Comparison of ENCODE assay signal across 1 cellular context in the genomic region with DNA sequence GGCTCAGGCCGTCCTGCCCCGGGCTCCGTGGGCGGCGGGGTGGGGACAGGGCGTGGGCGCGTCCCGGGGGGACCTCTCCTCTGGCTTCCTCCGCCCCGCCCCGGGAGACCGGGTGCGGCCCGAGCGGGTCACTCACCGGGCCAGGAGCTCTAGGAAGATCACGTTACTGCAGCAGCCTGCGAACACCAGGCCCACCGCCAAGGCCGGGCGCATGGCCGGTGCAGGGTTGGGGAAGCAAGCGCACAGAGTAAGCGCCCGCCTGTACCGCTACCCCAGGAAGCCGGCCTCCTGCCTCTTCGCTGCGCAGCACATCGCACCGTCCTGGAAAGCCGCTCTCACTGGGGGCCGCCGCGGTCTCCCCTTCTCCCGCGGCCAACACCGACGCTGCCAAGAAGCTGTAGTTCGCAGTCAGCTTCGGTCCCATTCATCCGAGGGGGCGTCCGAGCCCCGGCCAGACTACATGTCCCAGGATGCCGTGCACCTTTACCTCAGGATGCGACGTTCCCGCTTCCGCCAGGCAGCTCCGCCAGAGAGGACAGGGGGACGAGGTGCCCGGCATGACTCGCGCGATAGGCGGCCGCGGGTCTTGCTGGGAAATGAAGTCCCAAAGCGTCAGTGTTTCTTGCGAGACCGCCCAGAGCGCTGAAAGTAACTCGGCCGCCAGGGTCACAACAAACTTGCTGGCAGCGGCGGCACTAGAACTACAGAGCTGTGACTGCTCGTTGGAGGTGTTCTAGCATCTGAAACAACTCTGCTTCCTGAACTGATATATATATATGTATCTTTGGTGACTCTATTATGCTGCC.
TF ChIP-seq lines count a peak whose summit lies in the region.

A gene with protein sequence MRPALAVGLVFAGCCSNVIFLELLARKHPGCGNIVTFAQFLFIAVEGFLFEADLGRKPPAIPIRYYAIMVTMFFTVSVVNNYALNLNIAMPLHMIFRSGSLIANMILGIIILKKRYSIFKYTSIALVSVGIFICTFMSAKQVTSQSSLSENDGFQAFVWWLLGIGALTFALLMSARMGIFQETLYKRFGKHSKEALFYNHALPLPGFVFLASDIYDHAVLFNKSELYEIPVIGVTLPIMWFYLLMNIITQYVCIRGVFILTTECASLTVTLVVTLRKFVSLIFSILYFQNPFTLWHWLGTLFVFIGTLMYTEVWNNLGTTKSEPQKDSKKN (minus strand): TSS at position 392 of the 806 bp plus-strand sequence. CDS start 179 bp downstream, at position 213.

TF ChIP-seq in HepG2, 621 proteins besides CTCF, POLR2A, EP300 and RAD21 (continued from another document and continues in another):
- TF ChIP-seq, protein P1, sequence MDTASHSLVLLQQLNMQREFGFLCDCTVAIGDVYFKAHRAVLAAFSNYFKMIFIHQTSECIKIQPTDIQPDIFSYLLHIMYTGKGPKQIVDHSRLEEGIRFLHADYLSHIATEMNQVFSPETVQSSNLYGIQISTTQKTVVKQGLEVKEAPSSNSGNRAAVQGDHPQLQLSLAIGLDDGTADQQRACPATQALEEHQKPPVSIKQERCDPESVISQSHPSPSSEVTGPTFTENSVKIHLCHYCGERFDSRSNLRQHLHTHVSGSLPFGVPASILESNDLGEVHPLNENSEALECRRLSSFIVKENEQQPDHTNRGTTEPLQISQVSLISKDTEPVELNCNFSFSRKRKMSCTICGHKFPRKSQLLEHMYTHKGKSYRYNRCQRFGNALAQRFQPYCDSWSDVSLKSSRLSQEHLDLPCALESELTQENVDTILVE (CRISPR knock-in tag; IDR thresholded peaks at IDR 0.05): no peak
- TF ChIP-seq TCF7 (IDR thresholded peaks at IDR 0.05; ENCODE audit: low read depth) (no peak), ISL2 (CRISPR knock-in tag; IDR thresholded peaks at IDR 0.05) (peak; percentile 63), SP2 (CRISPR knock-in tag; IDR thresholded peaks at IDR 0.05) (no peak), TBL1XR1 (IDR thresholded peaks at IDR 0.05; ENCODE audit: borderline replicate concordance, low read length, partially characterized antibody) (peak; percentile 42), TSC22D2 (CRISPR knock-in tag; IDR thresholded peaks at IDR 0.05; ENCODE audit: borderline replicate concordance) (no peak; the same call in 1 of the 2 replicates), ZNF230 (CRISPR knock-in tag; IDR thresholded peaks at IDR 0.05) (peak; percentile 87), ZNF703 (CRISPR knock-in tag; IDR thresholded peaks at IDR 0.05; ENCODE audit: borderline replicate concordance) (no peak; the same call in 1 of the 2 replicates), PHB2 (IDR thresholded peaks at IDR 0.05; ENCODE audit: partially characterized antibody) (no peak), KLF12 (CRISPR knock-in tag; IDR thresholded peaks at IDR 0.05; ENCODE audit: borderline replicate concordance) (0 out of 2 replicates have a peak, but pooled peaks have one; percentile 52), KLF11 (CRISPR knock-in tag; IDR thresholded peaks at IDR 0.05) (0 out of 2 replicates have a peak, but pooled peaks have one; percentile 39), SCMH1 (CRISPR knock-in tag; IDR thresholded peaks at IDR 0.05; ENCODE audit: borderline replicate concordance) (no peak), ZNF790 (CRISPR knock-in tag; IDR thresholded peaks at IDR 0.05; ENCODE audit: borderline replicate concordance) (0 out of 2 replicates have a peak, but pooled peaks have one; percentile 12), CEBPG (CRISPR knock-in tag; IDR thresholded peaks at IDR 0.05) (peak; percentile 59), SALL1 (CRISPR knock-in tag; IDR thresholded peaks at IDR 0.05) (peak; percentile 75; the same call in 1 of the 2 replicates), CHD4 (IDR thresholded peaks at IDR 0.05; ENCODE audit: borderline replicate concordance, low read length) (no peak), ETV5 (CRISPR knock-in tag; IDR thresholded peaks at IDR 0.05; ENCODE audit: borderline replicate concordance) (peak; percentile 84; the same call in 1 of the 2 replicates), ZNF567 (CRISPR knock-in tag; IDR thresholded peaks at IDR 0.05; ENCODE audit: borderline replicate concordance) (0 out of 2 replicates have a peak, but pooled peaks have one; percentile 58), NPAS2 (CRISPR knock-in tag; IDR thresholded peaks at IDR 0.05; ENCODE audit: borderline replicate concordance) (no peak), RXRA (CRISPR knock-in tag; IDR thresholded peaks at IDR 0.05) (peak; percentile 71), ZNF780A (CRISPR knock-in tag; IDR thresholded peaks at IDR 0.05) (no peak), RARA (CRISPR knock-in tag; IDR thresholded peaks at IDR 0.05) (no peak; the same call in 1 of the 2 replicates), NCOA2 (CRISPR knock-in tag; IDR thresholded peaks at IDR 0.05) (peak; percentile 40; the same call in 1 of the 2 replicates), ATF1 (CRISPR knock-in tag; IDR thresholded peaks at IDR 0.05) (peak; percentile 91), MTF2 (CRISPR knock-in tag; IDR thresholded peaks at IDR 0.05; ENCODE audit: borderline replicate concordance) (peak; percentile 24; the same call in 1 of the 2 replicates), ELF4 (CRISPR knock-in tag; IDR thresholded peaks at IDR 0.05; ENCODE audit: borderline replicate concordance) (peak; percentile 58; the same call in 1 of the 2 replicates), SALL2 (CRISPR knock-in tag; IDR thresholded peaks at IDR 0.05) (peak; percentile 50; the same call in 1 of the 2 replicates), JARID2 (CRISPR knock-in tag; IDR thresholded peaks at IDR 0.05; ENCODE audit: insufficient replicate concordance) (no peak), ZBTB7B (CRISPR knock-in tag; IDR thresholded peaks at IDR 0.05) (peak; percentile 59; the same call in 1 of the 2 replicates), KDM5A (IDR thresholded peaks at IDR 0.05; ENCODE audit: borderline replicate concordance, low read length) (peak; percentile 45; the same call in 1 of the 2 replicates), ZNF569 (CRISPR knock-in tag; IDR thresholded peaks at IDR 0.05; ENCODE audit: borderline replicate concordance) (no peak), NFIC (IDR thresholded peaks at IDR 0.05; ENCODE audit: low read length) (no peak)
- TF ChIP-seq, protein P2, sequence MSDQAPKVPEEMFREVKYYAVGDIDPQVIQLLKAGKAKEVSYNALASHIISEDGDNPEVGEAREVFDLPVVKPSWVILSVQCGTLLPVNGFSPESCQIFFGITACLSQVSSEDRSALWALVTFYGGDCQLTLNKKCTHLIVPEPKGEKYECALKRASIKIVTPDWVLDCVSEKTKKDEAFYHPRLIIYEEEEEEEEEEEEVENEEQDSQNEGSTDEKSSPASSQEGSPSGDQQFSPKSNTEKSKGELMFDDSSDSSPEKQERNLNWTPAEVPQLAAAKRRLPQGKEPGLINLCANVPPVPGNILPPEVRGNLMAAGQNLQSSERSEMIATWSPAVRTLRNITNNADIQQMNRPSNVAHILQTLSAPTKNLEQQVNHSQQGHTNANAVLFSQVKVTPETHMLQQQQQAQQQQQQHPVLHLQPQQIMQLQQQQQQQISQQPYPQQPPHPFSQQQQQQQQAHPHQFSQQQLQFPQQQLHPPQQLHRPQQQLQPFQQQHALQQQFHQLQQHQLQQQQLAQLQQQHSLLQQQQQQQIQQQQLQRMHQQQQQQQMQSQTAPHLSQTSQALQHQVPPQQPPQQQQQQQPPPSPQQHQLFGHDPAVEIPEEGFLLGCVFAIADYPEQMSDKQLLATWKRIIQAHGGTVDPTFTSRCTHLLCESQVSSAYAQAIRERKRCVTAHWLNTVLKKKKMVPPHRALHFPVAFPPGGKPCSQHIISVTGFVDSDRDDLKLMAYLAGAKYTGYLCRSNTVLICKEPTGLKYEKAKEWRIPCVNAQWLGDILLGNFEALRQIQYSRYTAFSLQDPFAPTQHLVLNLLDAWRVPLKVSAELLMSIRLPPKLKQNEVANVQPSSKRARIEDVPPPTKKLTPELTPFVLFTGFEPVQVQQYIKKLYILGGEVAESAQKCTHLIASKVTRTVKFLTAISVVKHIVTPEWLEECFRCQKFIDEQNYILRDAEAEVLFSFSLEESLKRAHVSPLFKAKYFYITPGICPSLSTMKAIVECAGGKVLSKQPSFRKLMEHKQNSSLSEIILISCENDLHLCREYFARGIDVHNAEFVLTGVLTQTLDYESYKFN (CRISPR knock-in tag; conservative IDR thresholded peaks at IDR 0.05): 0 out of 2 replicates have a peak, but pooled peaks have one; percentile 33
- TF ChIP-seq, protein P3, sequence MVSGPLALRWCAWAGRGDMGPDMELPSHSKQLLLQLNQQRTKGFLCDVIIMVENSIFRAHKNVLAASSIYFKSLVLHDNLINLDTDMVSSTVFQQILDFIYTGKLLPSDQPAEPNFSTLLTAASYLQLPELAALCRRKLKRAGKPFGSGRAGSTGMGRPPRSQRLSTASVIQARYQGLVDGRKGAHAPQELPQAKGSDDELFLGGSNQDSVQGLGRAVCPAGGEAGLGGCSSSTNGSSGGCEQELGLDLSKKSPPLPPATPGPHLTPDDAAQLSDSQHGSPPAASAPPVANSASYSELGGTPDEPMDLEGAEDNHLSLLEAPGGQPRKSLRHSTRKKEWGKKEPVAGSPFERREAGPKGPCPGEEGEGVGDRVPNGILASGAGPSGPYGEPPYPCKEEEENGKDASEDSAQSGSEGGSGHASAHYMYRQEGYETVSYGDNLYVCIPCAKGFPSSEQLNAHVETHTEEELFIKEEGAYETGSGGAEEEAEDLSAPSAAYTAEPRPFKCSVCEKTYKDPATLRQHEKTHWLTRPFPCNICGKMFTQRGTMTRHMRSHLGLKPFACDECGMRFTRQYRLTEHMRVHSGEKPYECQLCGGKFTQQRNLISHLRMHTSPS (CRISPR knock-in tag; IDR thresholded peaks at IDR 0.05; ENCODE audit: low read depth): no peak
- TF ChIP-seq, protein P4, sequence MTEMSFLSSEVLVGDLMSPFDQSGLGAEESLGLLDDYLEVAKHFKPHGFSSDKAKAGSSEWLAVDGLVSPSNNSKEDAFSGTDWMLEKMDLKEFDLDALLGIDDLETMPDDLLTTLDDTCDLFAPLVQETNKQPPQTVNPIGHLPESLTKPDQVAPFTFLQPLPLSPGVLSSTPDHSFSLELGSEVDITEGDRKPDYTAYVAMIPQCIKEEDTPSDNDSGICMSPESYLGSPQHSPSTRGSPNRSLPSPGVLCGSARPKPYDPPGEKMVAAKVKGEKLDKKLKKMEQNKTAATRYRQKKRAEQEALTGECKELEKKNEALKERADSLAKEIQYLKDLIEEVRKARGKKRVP (CRISPR knock-in tag; IDR thresholded peaks at IDR 0.05): peak in 1 of 2 experiments; percentile 75; a peak in 1 of 4 replicates
- TF ChIP-seq, protein P5, sequence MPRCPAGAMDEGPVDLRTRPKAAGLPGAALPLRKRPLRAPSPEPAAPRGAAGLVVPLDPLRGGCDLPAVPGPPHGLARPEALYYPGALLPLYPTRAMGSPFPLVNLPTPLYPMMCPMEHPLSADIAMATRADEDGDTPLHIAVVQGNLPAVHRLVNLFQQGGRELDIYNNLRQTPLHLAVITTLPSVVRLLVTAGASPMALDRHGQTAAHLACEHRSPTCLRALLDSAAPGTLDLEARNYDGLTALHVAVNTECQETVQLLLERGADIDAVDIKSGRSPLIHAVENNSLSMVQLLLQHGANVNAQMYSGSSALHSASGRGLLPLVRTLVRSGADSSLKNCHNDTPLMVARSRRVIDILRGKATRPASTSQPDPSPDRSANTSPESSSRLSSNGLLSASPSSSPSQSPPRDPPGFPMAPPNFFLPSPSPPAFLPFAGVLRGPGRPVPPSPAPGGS (CRISPR knock-in tag; IDR thresholded peaks at IDR 0.05): 0 out of 2 replicates have a peak, but pooled peaks have one; percentile 69
- TF ChIP-seq, protein P6, sequence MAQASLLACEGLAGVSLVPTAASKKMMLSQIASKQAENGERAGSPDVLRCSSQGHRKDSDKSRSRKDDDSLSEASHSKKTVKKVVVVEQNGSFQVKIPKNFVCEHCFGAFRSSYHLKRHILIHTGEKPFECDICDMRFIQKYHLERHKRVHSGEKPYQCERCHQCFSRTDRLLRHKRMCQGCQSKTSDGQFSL (CRISPR knock-in tag; IDR thresholded peaks at IDR 0.05): no peak
- TF ChIP-seq, protein P7, sequence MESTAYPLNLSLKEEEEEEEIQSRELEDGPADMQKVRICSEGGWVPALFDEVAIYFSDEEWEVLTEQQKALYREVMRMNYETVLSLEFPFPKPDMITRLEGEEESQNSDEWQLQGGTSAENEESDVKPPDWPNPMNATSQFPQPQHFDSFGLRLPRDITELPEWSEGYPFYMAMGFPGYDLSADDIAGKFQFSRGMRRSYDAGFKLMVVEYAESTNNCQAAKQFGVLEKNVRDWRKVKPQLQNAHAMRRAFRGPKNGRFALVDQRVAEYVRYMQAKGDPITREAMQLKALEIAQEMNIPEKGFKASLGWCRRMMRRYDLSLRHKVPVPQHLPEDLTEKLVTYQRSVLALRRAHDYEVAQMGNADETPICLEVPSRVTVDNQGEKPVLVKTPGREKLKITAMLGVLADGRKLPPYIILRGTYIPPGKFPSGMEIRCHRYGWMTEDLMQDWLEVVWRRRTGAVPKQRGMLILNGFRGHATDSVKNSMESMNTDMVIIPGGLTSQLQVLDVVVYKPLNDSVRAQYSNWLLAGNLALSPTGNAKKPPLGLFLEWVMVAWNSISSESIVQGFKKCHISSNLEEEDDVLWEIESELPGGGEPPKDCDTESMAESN (CRISPR knock-in tag; conservative IDR thresholded peaks at IDR 0.05): 0 out of 2 replicates have a peak, but pooled peaks have one; percentile 36
- TF ChIP-seq, protein P8, sequence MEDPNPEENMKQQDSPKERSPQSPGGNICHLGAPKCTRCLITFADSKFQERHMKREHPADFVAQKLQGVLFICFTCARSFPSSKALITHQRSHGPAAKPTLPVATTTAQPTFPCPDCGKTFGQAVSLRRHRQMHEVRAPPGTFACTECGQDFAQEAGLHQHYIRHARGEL (CRISPR knock-in tag; IDR thresholded peaks at IDR 0.05): peak; percentile 92
- TF ChIP-seq, protein P9, sequence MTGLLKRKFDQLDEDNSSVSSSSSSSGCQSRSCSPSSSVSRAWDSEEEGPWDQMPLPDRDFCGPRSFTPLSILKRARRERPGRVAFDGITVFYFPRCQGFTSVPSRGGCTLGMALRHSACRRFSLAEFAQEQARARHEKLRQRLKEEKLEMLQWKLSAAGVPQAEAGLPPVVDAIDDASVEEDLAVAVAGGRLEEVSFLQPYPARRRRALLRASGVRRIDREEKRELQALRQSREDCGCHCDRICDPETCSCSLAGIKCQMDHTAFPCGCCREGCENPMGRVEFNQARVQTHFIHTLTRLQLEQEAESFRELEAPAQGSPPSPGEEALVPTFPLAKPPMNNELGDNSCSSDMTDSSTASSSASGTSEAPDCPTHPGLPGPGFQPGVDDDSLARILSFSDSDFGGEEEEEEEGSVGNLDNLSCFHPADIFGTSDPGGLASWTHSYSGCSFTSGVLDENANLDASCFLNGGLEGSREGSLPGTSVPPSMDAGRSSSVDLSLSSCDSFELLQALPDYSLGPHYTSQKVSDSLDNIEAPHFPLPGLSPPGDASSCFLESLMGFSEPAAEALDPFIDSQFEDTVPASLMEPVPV (CRISPR knock-in tag; IDR thresholded peaks at IDR 0.05): peak; percentile 29; the same call in 1 of the 2 replicates
